ENCODE assay signal across 22 cellular contexts in the genomic region with DNA sequence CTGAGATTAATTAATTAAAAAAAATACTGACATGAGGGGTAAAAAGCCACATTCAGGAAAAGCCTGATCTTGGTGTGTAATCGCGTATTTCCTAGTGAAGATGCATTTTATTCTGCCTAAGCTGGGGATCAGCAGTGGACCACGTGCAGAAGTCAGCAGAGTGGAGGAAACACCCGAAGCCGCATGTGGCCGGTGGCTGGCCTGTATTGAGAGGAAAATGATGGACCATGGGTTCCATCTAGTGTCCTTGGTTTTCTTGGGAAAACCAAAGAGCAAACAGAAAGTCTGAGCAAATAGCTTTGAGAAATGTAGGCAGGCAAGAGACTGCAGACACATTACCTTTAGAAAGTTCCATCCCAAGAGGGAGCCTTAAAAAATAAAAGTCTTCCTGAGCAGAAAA. TPM values are rescaled to one million over a fixed set of nuclear protein-coding genes. Genes with fewer than 3 reads are reported as not detected.
DNase-seq lines count a peak whose midpoint lies in the region; ATAC-seq, FAIRE-seq and TF ChIP-seq lines count a peak whose summit lies in the region.
"Had no signal": no experiment of that assay in that cellular context is flagged by ENCODE, and none has a peak within 500 bp of the region (broad histone marks: within the 10 kb centered on the region; RNA-seq: fewer than 3 reads in every experiment).

No MANE protein-coding gene starts in this region.

- H3K4me1 ChIP-seq in GM23338 (ENCODE audit: insufficient read depth) (no peaks in the 10 kb centered on the region), astrocyte (ENCODE audit: insufficient read depth, low read length) (peaks cover 2% of the 10 kb centered on the region)
- H3K4me1 ChIP-seq: body of pancreas, transverse colon had no signal

- H3K4me2 ChIP-seq in GM23338 (no peak overlapping the region), astrocyte (ENCODE audit: low read length) (no peak overlapping the region)

- H3K79me2 ChIP-seq in GM23338 (replicated peaks; ENCODE audit: insufficient read depth) (no peaks in the 10 kb centered on the region), astrocyte (ENCODE audit: insufficient read depth, low read length) (no peaks in the 10 kb centered on the region)

- no peaks in the 10 kb centered on the region for H3F3A ChIP-seq in GM23338 (replicated peaks; ENCODE audit: low read depth)

- H4K20me1 ChIP-seq in GM23338 (replicated peaks; ENCODE audit: insufficient read depth): no peaks in the 10 kb centered on the region
- no peaks in the 10 kb centered on the region for H4K20me1 ChIP-seq in astrocyte (ENCODE audit: insufficient read depth, low read length)

- H3K27ac ChIP-seq in GM23338 (ENCODE audit: low read depth): no peak overlapping the region
- H3K27ac ChIP-seq in astrocyte (ENCODE audit: low read depth, low read length): no peak overlapping the region
- H3K27ac ChIP-seq: body of pancreas, transverse colon had no signal

- H3K36me3 Mint-ChIP-seq in GM23338 (ENCODE audit: low read depth): no peaks in the 10 kb centered on the region
- H3K36me3 Mint-ChIP-seq in astrocyte (ENCODE audit: low read depth, unreplicated experiment): no peaks in the 10 kb centered on the region
- H3K36me3 Mint-ChIP-seq: CD4-positive, alpha-beta memory T cell had no signal

- peak; percentile 28 to 46; a peak in 2 of 4 replicates for TF ChIP-seq CTCF in GM23338 (conservative IDR thresholded peaks at IDR 0.05; ENCODE audit: low read depth in 2 of 2)
- no peak for TF ChIP-seq CTCF in astrocyte (IDR thresholded peaks at IDR 0.05; ENCODE audit: insufficient read depth, low read depth, low read length)

- no peak for FAIRE-seq in astrocyte (lab: Jason Lieb, UNC)
- FAIRE-seq: frontal cortex, HTR-8/SVneo had no signal

- H3K27me3 ChIP-seq in GM23338 (ENCODE audit: insufficient read depth) (no peaks in the 10 kb centered on the region), astrocyte (ENCODE audit: insufficient read depth, low read length) (no peaks in the 10 kb centered on the region)
- H3K27me3 ChIP-seq: body of pancreas had no signal

- H3K36me3 ChIP-seq in GM23338 (ENCODE audit: insufficient read depth) (no peaks in the 10 kb centered on the region), astrocyte (ENCODE audit: insufficient read depth, low read length) (no peaks in the 10 kb centered on the region)
- H3K36me3 ChIP-seq: transverse colon had no signal

- H3K9ac ChIP-seq in astrocyte (ENCODE audit: low read length): no peak overlapping the region

- H3K4me3 Mint-ChIP-seq in GM23338 (no peak overlapping the region), astrocyte (ENCODE audit: unreplicated experiment) (no peak overlapping the region)
- H3K4me3 Mint-ChIP-seq: activated CD4-positive, alpha-beta memory T cell treated with anti-CD3 and anti-CD28 coated beads, Interleukin-2, amount 10 ng/mL, durations not matched to agents 7 days and 5 days; activated T-cell treated with anti-CD3 and anti-CD28 coated beads, Interleukin-2, amount 50 U/mL, for 4 hours; CD4-positive, alpha-beta memory T cell had no signal

- peak; percentile 19 for DNase-seq in ACHN
- DNase-seq in GM23338 (ENCODE audit: low spot score): peak; percentile 39
- no peak for DNase-seq in astrocyte (ENCODE audit: low read depth)
- peak; percentile 52 for DNase-seq in left kidney (ENCODE audit: low read depth, low spot score)
- no peak for DNase-seq in iPS-NIHi11 (ENCODE audit: low spot score)
- DNase-seq in SIG-M5 (lab: John Stamatoyannopoulos, UW): no peak
- DNase-seq in epidermal melanocyte (ENCODE audit: insufficient read length, low spot score): no peak
- DNase-seq: activated CD4-positive, alpha-beta memory T cell treated with anti-CD3 and anti-CD28 coated beads, Interleukin-2, amount 10 ng/mL, durations not matched to agents 7 days and 5 days; activated naive CD4-positive, alpha-beta T cell treated with anti-CD3 and anti-CD28 coated beads, Interleukin-2, amount 50 U/mL, for 16 hours; activated T-cell treated with anti-CD3 and anti-CD28 coated beads, Interleukin-2, amount 50 U/mL, for 4 hours; body of pancreas; CD4-positive, alpha-beta memory T cell; cortex of kidney; NCI-H1436 treated with DMSO at 0.1 percent for 48 hours; stimulated activated CD4-positive, alpha-beta T cell treated with anti-CD3 and anti-CD28 coated beads, Interleukin-1b, Interleukin-23, amount 100 ng/mL, for 48 hours; stimulated activated naive CD8-positive, alpha-beta T cell treated with anti-CD3 and anti-CD28 coated beads, Interleukin-15, Interleukin-2, amounts not matched to agents 100 U/mL and 50 U/mL, for 24 hours; T-helper 1 cell; transverse colon had no signal

- no peaks in the 10 kb centered on the region for H3K9me3 Mint-ChIP-seq in GM23338
- H3K9me3 Mint-ChIP-seq in astrocyte (ENCODE audit: unreplicated experiment): no peaks in the 10 kb centered on the region
- H3K9me3 Mint-ChIP-seq: activated CD4-positive, alpha-beta memory T cell treated with anti-CD3 and anti-CD28 coated beads, Interleukin-2, amount 10 ng/mL, durations not matched to agents 7 days and 5 days; activated T-cell treated with anti-CD3 and anti-CD28 coated beads, Interleukin-2, amount 50 U/mL, for 4 hours; CD4-positive, alpha-beta memory T cell had no signal

- peaks cover 6% of the 10 kb centered on the region for H3K4me1 Mint-ChIP-seq in GM23338
- peaks cover 4% of the 10 kb centered on the region for H3K4me1 Mint-ChIP-seq in astrocyte (ENCODE audit: low read depth, unreplicated experiment)
- H3K4me1 Mint-ChIP-seq: activated CD4-positive, alpha-beta memory T cell treated with anti-CD3 and anti-CD28 coated beads, Interleukin-2, amount 10 ng/mL, durations not matched to agents 7 days and 5 days; CD4-positive, alpha-beta memory T cell had no signal

- H3K27ac Mint-ChIP-seq in GM23338 (no peak overlapping the region), astrocyte (ENCODE audit: unreplicated experiment) (peak overlapping the region; percentile 66)
- H3K27ac Mint-ChIP-seq: activated CD4-positive, alpha-beta memory T cell treated with anti-CD3 and anti-CD28 coated beads, Interleukin-2, amount 10 ng/mL, durations not matched to agents 7 days and 5 days; CD4-positive, alpha-beta memory T cell had no signal

- H3K4me3 ChIP-seq in GM23338: no peak overlapping the region
- H3K4me3 ChIP-seq in astrocyte (ENCODE audit: insufficient read depth, low read depth, low read length): no peak overlapping the region
- H3K4me3 ChIP-seq: body of pancreas, transverse colon had no signal

- no peaks in the 10 kb centered on the region for H3K9me3 ChIP-seq in astrocyte (ENCODE audit: insufficient read depth, low read depth, low read length)
- H3K9me3 ChIP-seq: body of pancreas, transverse colon had no signal

- peak; percentile 45 for ATAC-seq in GM23338
- no peak for ATAC-seq in HG02642 (IDR thresholded peaks at IDR 0.05; ENCODE audit: poor library complexity, unreplicated experiment)
- ATAC-seq: activated T-cell treated with anti-CD3 and anti-CD28 coated beads, Interleukin-2, amount 50 U/mL, for 4 hours; body of pancreas; left lobe of liver; stimulated activated naive CD8-positive, alpha-beta T cell treated with anti-CD3 and anti-CD28 coated beads, Interleukin-15, Interleukin-2, amounts not matched to agents 100 U/mL and 50 U/mL, for 24 hours had no signal

- no peak overlapping the region for H2AFZ ChIP-seq in GM23338
- H2AFZ ChIP-seq in astrocyte (ENCODE audit: low read depth, low read length): no peak overlapping the region

- no peaks in the 10 kb centered on the region for H3K9me2 ChIP-seq in GM23338 (ENCODE audit: insufficient read depth)

- peaks cover 2% of the 10 kb centered on the region for H3K27me3 Mint-ChIP-seq in GM23338 (ENCODE audit: insufficient read depth, low read depth, poor library complexity)
- H3K27me3 Mint-ChIP-seq in astrocyte (ENCODE audit: low read depth, unreplicated experiment): peaks cover 4% of the 10 kb centered on the region

- in situ Hi-C loops in ACHN (cut with HindIII; ENCODE audit: low pct_ligation_motif_present, low pct_unique_long_range_greater_than_20kb, low sequenced_read_pairs): no loop called here

TF ChIP-seq in GM23338, 12 proteins besides CTCF, POLR2A, EP300 and RAD21:
- TF ChIP-seq ZNF331 (CRISPR knock-in tag; IDR thresholded peaks at IDR 0.05; ENCODE audit: low read depth): no peak
- TF ChIP-seq NANOG (IDR thresholded peaks at IDR 0.05; ENCODE audit: borderline replicate concordance): no peak

RNA-seq across cellular contexts. Expression of gene SHISA2, which starts 23.7 kb away (rescaled TPM):
- total RNA-seq in GM23338 (2014; rRNA removed; shearing (Covaris generic)): 33.4 and 37.4 TPM in 2 replicates
- polyA plus RNA-seq in GM23338 (2016; fragmentation: Nextera tagmentation; extraction: Ambion mirVana): 17.9 and 18.2 TPM in 2 replicates
- 5.5 and 6.0 TPM in 2 replicates for total RNA-seq in astrocyte
- total RNA-seq: left lobe of liver, transverse colon had no signal

Comparison
In these comparisons a context has a peak if more than half of its experiments do, and no peak if none do; other contexts are left out.
1. DNase-seq: peak in ACHN (single experiment), GM23338 (single experiment) and left kidney (single experiment); none in astrocyte (single experiment), iPS-NIHi11 (single experiment), SIG-M5 (single experiment) and epidermal melanocyte (single experiment).